38 cellular contexts compared by ENCODE assay signal in genomic region chr4:146158036-146158745, GRCh38. TPM values are rescaled to one million over a fixed set of nuclear protein-coding genes. Genes with fewer than 3 reads are reported as not detected.
"Had no signal": no experiment of that assay in that cellular context is flagged by ENCODE, and none has a peak within 500 bp of the region (broad histone marks: within the 10 kb centered on the region; RNA-seq: fewer than 3 reads in every experiment).

No MANE protein-coding gene starts in this region.

- H3K27ac ChIP-seq: brain microvascular endothelial cell, coronary artery, dorsolateral prefrontal cortex, esophagus muscularis mucosa, gastroesophageal sphincter, heart right ventricle, hepatocyte had no signal

- H3K27me3 ChIP-seq: brain microvascular endothelial cell, esophagus muscularis mucosa, heart right ventricle, hepatocyte had no signal

- H3K27ac Mint-ChIP-seq: activated CD4-positive, alpha-beta memory T cell treated with anti-CD3 and anti-CD28 coated beads, Interleukin-2, amount 10 ng/mL, durations not matched to agents 7 days and 5 days; activated CD4-positive, alpha-beta T cell treated with anti-CD3 and anti-CD28 coated beads, Interleukin-2, amount 10 ng/mL, durations not matched to agents 7 days and 5 days; activated naive CD4-positive, alpha-beta T cell treated with anti-CD3 and anti-CD28 coated beads, Interleukin-2, amount 10 ng/mL, durations not matched to agents 7 days and 5 days; activated naive CD4-positive, alpha-beta T cell treated with anti-CD3 and anti-CD28 coated beads, Interleukin-2, amount 50 U/mL, for 72 hours; activated naive CD8-positive, alpha-beta T cell treated with anti-CD3 and anti-CD28 coated beads, Interleukin-2, amount 10 ng/mL, durations not matched to agents 7 days and 5 days; activated T-cell treated with anti-CD3 and anti-CD28 coated beads, Interleukin-2, amount 50 U/mL, for 24 hours; activated T-cell treated with anti-CD3 and anti-CD28 coated beads, Interleukin-2, amount 50 U/mL, for 72 hours; dendritic cell treated with granulocyte-macrophage colony-stimulating factor and Interleukin-4, amounts not matched to agents 40 ng/mL and 50 ng/mL, for 4 days; endodermal cell; T-helper 2 cell treated with Interferon-gamma antibody and Interleukin-4, amounts not matched to agents 5 μg/mL and 100 μg/mL, for 36 hours; WTC11 had no signal

- H3K36me3 ChIP-seq: brain microvascular endothelial cell, esophagus muscularis mucosa, gastroesophageal sphincter, heart right ventricle had no signal

- H3K4me3 ChIP-seq: coronary artery, dorsolateral prefrontal cortex, esophagus muscularis mucosa, gastroesophageal sphincter, heart right ventricle, hepatocyte had no signal

- H3K4me1 Mint-ChIP-seq: activated naive CD4-positive, alpha-beta T cell treated with anti-CD3 and anti-CD28 coated beads, Interleukin-2, amount 10 ng/mL, durations not matched to agents 7 days and 5 days; activated naive CD8-positive, alpha-beta T cell treated with anti-CD3 and anti-CD28 coated beads, Interleukin-2, amount 10 ng/mL, durations not matched to agents 7 days and 5 days; central memory CD8-positive, alpha-beta T cell had no signal

- H3K36me3 Mint-ChIP-seq: activated naive CD4-positive, alpha-beta T cell treated with anti-CD3 and anti-CD28 coated beads, Interleukin-2, amount 10 ng/mL, durations not matched to agents 7 days and 5 days; activated naive CD8-positive, alpha-beta T cell treated with anti-CD3 and anti-CD28 coated beads, Interleukin-2, amount 10 ng/mL, durations not matched to agents 7 days and 5 days; WTC11 had no signal

- ATAC-seq: activated naive CD4-positive, alpha-beta T cell treated with anti-CD3 and anti-CD28 coated beads, Interleukin-2, amount 50 U/mL, for 72 hours; activated T-cell treated with anti-CD3 and anti-CD28 coated beads, Interleukin-2, amount 50 U/mL, for 72 hours; gastroesophageal sphincter; heart right ventricle; T-helper 17 cell; WTC11 had no signal

- DNase-seq: activated CD4-positive, alpha-beta memory T cell treated with anti-CD3 and anti-CD28 coated beads, Interleukin-2, amount 10 ng/mL, durations not matched to agents 7 days and 5 days; activated CD4-positive, alpha-beta T cell treated with anti-CD3 and anti-CD28 coated beads for 1 hour; activated CD4-positive, alpha-beta T cell treated with anti-CD3 and anti-CD28 coated beads for 4 hours; activated CD4-positive, alpha-beta T cell treated with anti-CD3 and anti-CD28 coated beads, Interleukin-2, amount 10 ng/mL, durations not matched to agents 7 days and 5 days; activated CD4-positive, alpha-beta T cell treated with anti-CD3 and anti-CD28 coated beads, Interleukin-2, amount 50 U/mL, for 4 hours; activated CD8-positive, alpha-beta memory T cell treated with anti-CD3 and anti-CD28 coated beads, Interleukin-2, amount 50 U/mL, for 48 hours; activated gamma-delta T cell; activated naive CD4-positive, alpha-beta T cell; activated naive CD4-positive, alpha-beta T cell treated with anti-CD3 and anti-CD28 coated beads, Interleukin-2, amount 10 ng/mL, durations not matched to agents 7 days and 5 days; activated naive CD8-positive, alpha-beta T cell treated with anti-CD3 and anti-CD28 coated beads, Interleukin-2, amount 10 ng/mL, durations not matched to agents 7 days and 5 days; activated T-cell treated with anti-CD3 and anti-CD28 coated beads for 4 hours; activated T-cell treated with anti-CD3 and anti-CD28 coated beads, Interleukin-2, amount 50 U/mL, for 24 hours; activated T-cell treated with anti-CD3 and anti-CD28 coated beads, Interleukin-2, amount 50 U/mL, for 72 hours; amniotic stem cell; anterior cingulate cortex; brain microvascular endothelial cell; dorsolateral prefrontal cortex; effector memory CD4-positive, alpha-beta T cell; endodermal cell; foreskin melanocyte; heart right ventricle; T-helper 1 cell; T-helper 17 cell; T1000 had no signal

- H3K4me1 ChIP-seq: esophagus muscularis mucosa, gastroesophageal sphincter, heart right ventricle had no signal

- H3K27me3 Mint-ChIP-seq: activated CD4-positive, alpha-beta memory T cell treated with anti-CD3 and anti-CD28 coated beads, Interleukin-2, amount 10 ng/mL, durations not matched to agents 7 days and 5 days; activated naive CD4-positive, alpha-beta T cell treated with anti-CD3 and anti-CD28 coated beads, Interleukin-2, amount 10 ng/mL, durations not matched to agents 7 days and 5 days had no signal

- H3K4me3 Mint-ChIP-seq: activated CD4-positive, alpha-beta memory T cell treated with anti-CD3 and anti-CD28 coated beads, Interleukin-2, amount 10 ng/mL, durations not matched to agents 7 days and 5 days; activated CD4-positive, alpha-beta T cell treated with anti-CD3 and anti-CD28 coated beads, Interleukin-2, amount 10 ng/mL, durations not matched to agents 7 days and 5 days; activated naive CD4-positive, alpha-beta T cell treated with anti-CD3 and anti-CD28 coated beads, Interleukin-2, amount 10 ng/mL, durations not matched to agents 7 days and 5 days; activated naive CD8-positive, alpha-beta T cell treated with anti-CD3 and anti-CD28 coated beads, Interleukin-2, amount 10 ng/mL, durations not matched to agents 7 days and 5 days; activated T-cell treated with anti-CD3 and anti-CD28 coated beads, Interleukin-2, amount 50 U/mL, for 24 hours; activated T-cell treated with anti-CD3 and anti-CD28 coated beads, Interleukin-2, amount 50 U/mL, for 72 hours; central memory CD8-positive, alpha-beta T cell; dendritic cell treated with granulocyte-macrophage colony-stimulating factor and Interleukin-4, amounts not matched to agents 40 ng/mL and 50 ng/mL, for 4 days; endodermal cell; T-helper 17 cell; T-helper 2 cell treated with Interferon-gamma antibody and Interleukin-4, amounts not matched to agents 5 μg/mL and 100 μg/mL, for 36 hours; WTC11 had no signal

RNA-seq across cellular contexts. Expression of gene REELD1, which starts 56.1 kb away (rescaled TPM):
- total RNA-seq: activated CD4-positive, alpha-beta memory T cell treated with anti-CD3 and anti-CD28 coated beads, Interleukin-2, amount 10 ng/mL, durations not matched to agents 7 days and 5 days; astrocyte; bronchial epithelial cell; cerebellum; epithelial cell of proximal tubule; glomerular endothelial cell; hepatocyte; WTC11 had no signal
- polyA plus RNA-seq: hepatocyte had no signal
